In the genomic region with DNA sequence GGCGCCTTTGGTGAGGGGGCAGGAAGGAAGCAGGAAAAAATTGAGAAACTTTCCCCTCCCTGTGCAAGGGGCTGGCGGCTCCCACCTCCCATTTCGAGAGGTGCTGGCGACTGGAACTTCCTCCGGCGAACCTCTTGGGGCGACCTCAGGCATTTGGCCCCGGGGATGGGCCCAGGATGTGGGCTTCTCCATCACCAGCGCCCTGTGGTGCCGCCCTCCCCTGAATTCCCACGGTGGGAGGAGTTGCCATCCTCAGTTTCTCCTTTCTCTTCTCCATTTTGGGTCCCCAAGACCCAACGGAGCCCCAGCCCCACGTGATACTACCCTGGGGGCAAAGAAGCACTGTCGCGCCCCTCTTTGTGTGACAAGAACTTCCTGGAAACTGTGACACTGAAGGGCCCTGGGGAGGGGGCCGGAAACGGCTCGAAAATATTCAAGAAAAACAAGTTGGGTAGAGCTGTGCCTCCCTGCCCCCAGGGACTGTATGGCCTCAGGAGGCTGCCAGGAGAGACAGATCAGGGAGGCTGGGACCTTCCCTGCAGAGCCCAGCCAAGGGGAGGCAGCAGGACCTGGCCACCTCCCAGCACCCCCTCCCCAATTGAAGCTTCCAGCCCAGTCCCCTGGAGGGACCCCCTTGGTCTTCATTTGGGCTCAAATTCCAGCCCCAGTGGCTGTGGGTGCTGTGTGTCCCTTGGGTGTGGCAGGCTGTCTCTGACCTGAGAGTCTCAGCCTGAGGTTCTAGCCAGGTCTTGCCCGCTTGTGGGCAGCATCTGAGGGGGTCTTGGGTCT, we compare ENCODE assay signal across 2 cellular contexts.
TF ChIP-seq lines count a peak whose summit lies in the region.

No MANE protein-coding gene starts in this region.

TF ChIP-seq in IMR-90, 13 proteins besides CTCF, POLR2A, EP300 and RAD21:
- TF ChIP-seq MXI1 (IDR thresholded peaks at IDR 0.05; ENCODE audit: borderline replicate concordance, low read depth, low read length) (no peak), MAZ (IDR thresholded peaks at IDR 0.05; ENCODE audit: borderline replicate concordance, low read depth, low read length) (peak; percentile 78; the same call in 1 of the 2 replicates), CHD1 (IDR thresholded peaks at IDR 0.05; ENCODE audit: low read depth, low read length) (0 out of 2 replicates have a peak, but pooled peaks have one; percentile 20)
TF ChIP-seq in IMR-90: peak in this region for 2.

TF ChIP-seq in H1, 55 proteins besides CTCF, POLR2A, EP300 and RAD21:
- TF ChIP-seq SIRT6 (IDR thresholded peaks at IDR 0.05; ENCODE audit: low read length) = no peak
- TF ChIP-seq TEAD4 (IDR thresholded peaks at IDR 0.05; ENCODE audit: low read depth, low read length) = 0 out of 2 replicates have a peak, but pooled peaks have one; percentile 48
- no peak for TF ChIP-seq CEBPB (IDR thresholded peaks at IDR 0.05; ENCODE audit: low read depth, low read length)
- TF ChIP-seq, protein P1, sequence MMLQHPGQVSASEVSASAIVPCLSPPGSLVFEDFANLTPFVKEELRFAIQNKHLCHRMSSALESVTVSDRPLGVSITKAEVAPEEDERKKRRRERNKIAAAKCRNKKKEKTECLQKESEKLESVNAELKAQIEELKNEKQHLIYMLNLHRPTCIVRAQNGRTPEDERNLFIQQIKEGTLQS (IDR thresholded peaks at IDR 0.05; ENCODE audit: insufficient read depth, low read depth, low read length) = no peak
- no peak for TF ChIP-seq SIN3A (conservative IDR thresholded peaks at IDR 0.05 in 1 of 2, IDR thresholded peaks at IDR 0.05 in 1 of 2; ENCODE audit: low read depth in 1 of 2, low read length in 2 of 2)
- no peak for TF ChIP-seq CTBP2 (IDR thresholded peaks at IDR 0.05; ENCODE audit: borderline replicate concordance, insufficient read depth, insufficient read length, low read length)
- TF ChIP-seq, protein P2, sequence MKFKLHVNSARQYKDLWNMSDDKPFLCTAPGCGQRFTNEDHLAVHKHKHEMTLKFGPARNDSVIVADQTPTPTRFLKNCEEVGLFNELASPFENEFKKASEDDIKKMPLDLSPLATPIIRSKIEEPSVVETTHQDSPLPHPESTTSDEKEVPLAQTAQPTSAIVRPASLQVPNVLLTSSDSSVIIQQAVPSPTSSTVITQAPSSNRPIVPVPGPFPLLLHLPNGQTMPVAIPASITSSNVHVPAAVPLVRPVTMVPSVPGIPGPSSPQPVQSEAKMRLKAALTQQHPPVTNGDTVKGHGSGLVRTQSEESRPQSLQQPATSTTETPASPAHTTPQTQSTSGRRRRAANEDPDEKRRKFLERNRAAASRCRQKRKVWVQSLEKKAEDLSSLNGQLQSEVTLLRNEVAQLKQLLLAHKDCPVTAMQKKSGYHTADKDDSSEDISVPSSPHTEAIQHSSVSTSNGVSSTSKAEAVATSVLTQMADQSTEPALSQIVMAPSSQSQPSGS (IDR thresholded peaks at IDR 0.05; ENCODE audit: low read length) = no peak
- TF ChIP-seq, protein P3, sequence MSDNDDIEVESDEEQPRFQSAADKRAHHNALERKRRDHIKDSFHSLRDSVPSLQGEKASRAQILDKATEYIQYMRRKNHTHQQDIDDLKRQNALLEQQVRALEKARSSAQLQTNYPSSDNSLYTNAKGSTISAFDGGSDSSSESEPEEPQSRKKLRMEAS (IDR thresholded peaks at IDR 0.05) = no peak
- TF ChIP-seq, protein P4, sequence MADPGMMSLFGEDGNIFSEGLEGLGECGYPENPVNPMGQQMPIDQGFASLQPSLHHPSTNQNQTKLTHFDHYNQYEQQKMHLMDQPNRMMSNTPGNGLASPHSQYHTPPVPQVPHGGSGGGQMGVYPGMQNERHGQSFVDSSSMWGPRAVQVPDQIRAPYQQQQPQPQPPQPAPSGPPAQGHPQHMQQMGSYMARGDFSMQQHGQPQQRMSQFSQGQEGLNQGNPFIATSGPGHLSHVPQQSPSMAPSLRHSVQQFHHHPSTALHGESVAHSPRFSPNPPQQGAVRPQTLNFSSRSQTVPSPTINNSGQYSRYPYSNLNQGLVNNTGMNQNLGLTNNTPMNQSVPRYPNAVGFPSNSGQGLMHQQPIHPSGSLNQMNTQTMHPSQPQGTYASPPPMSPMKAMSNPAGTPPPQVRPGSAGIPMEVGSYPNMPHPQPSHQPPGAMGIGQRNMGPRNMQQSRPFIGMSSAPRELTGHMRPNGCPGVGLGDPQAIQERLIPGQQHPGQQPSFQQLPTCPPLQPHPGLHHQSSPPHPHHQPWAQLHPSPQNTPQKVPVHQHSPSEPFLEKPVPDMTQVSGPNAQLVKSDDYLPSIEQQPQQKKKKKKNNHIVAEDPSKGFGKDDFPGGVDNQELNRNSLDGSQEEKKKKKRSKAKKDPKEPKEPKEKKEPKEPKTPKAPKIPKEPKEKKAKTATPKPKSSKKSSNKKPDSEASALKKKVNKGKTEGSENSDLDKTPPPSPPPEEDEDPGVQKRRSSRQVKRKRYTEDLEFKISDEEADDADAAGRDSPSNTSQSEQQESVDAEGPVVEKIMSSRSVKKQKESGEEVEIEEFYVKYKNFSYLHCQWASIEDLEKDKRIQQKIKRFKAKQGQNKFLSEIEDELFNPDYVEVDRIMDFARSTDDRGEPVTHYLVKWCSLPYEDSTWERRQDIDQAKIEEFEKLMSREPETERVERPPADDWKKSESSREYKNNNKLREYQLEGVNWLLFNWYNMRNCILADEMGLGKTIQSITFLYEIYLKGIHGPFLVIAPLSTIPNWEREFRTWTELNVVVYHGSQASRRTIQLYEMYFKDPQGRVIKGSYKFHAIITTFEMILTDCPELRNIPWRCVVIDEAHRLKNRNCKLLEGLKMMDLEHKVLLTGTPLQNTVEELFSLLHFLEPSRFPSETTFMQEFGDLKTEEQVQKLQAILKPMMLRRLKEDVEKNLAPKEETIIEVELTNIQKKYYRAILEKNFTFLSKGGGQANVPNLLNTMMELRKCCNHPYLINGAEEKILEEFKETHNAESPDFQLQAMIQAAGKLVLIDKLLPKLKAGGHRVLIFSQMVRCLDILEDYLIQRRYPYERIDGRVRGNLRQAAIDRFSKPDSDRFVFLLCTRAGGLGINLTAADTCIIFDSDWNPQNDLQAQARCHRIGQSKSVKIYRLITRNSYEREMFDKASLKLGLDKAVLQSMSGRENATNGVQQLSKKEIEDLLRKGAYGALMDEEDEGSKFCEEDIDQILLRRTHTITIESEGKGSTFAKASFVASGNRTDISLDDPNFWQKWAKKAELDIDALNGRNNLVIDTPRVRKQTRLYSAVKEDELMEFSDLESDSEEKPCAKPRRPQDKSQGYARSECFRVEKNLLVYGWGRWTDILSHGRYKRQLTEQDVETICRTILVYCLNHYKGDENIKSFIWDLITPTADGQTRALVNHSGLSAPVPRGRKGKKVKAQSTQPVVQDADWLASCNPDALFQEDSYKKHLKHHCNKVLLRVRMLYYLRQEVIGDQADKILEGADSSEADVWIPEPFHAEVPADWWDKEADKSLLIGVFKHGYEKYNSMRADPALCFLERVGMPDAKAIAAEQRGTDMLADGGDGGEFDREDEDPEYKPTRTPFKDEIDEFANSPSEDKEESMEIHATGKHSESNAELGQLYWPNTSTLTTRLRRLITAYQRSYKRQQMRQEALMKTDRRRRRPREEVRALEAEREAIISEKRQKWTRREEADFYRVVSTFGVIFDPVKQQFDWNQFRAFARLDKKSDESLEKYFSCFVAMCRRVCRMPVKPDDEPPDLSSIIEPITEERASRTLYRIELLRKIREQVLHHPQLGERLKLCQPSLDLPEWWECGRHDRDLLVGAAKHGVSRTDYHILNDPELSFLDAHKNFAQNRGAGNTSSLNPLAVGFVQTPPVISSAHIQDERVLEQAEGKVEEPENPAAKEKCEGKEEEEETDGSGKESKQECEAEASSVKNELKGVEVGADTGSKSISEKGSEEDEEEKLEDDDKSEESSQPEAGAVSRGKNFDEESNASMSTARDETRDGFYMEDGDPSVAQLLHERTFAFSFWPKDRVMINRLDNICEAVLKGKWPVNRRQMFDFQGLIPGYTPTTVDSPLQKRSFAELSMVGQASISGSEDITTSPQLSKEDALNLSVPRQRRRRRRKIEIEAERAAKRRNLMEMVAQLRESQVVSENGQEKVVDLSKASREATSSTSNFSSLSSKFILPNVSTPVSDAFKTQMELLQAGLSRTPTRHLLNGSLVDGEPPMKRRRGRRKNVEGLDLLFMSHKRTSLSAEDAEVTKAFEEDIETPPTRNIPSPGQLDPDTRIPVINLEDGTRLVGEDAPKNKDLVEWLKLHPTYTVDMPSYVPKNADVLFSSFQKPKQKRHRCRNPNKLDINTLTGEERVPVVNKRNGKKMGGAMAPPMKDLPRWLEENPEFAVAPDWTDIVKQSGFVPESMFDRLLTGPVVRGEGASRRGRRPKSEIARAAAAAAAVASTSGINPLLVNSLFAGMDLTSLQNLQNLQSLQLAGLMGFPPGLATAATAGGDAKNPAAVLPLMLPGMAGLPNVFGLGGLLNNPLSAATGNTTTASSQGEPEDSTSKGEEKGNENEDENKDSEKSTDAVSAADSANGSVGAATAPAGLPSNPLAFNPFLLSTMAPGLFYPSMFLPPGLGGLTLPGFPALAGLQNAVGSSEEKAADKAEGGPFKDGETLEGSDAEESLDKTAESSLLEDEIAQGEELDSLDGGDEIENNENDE (IDR thresholded peaks at IDR 0.05; ENCODE audit: insufficient replicate concordance, low read length) = no peak
